In the genomic region with DNA sequence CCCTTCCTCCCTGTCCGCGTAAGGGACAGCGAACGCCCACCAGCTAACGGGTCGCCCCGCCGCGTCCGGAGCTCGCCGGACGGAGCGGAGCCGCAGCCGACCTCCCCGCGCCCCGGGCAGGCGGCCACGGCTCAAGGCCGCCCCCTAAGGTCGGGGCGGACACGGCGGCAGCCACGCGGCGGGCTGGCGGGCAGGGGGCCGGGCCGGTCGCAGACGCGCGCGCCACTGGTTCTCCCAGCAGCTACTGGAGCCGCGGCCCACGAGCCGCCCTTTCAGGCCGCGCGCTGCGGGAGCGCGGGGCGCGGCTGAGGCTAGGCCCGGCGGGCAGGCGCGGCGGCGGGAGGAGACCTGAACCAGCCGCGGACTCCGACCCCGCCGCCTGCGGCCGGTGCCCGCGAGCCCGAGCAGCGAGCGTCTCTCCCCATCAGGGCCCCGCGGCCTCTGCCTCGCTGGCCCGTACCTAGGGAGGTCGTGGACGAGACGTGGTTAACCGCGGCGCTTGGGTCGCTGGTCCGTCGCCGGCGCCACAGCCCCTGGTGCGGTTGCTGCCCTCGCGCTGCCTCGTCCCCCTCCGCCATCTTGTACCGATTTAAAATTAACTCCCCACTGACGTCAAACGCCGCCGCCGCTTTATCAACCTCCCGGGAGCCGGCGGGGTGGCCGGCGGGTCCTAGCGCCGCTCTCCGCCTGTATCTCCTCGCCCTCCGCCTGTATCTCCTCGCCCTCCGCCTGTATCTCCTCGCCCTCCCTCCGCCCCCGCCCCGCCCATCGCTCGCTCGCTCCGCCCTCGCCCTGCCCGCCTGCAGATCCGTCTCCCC, we compare ENCODE assay signal across 8 cellular contexts. TPM values are rescaled to one million over a fixed set of nuclear protein-coding genes. Genes with fewer than 3 reads are reported as not detected.
DNase-seq lines count a peak whose midpoint lies in the region; ATAC-seq and TF ChIP-seq lines count a peak whose summit lies in the region.

A gene (minus strand): TSS at position 591 of the 818 bp plus-strand sequence. CDS start 13 bp downstream, at position 578.

- H3K9ac ChIP-seq in colonic mucosa (ENCODE audit: low read depth in 2 of 2, low read length in 2 of 2), result peak within 1 kb of the TSS; percentile 97 to 98

- ATAC-seq in HG03442 (IDR thresholded peaks at IDR 0.05; ENCODE audit: unreplicated experiment) (peak; percentile 82), left colon (peak; percentile 86)

- DNase-seq in BE2C, result peak; percentile 97
- peak; percentile 89 for DNase-seq in GM19238 (ENCODE audit: insufficient read length, low spot score)
- DNase-seq in NCI-H524 (lab: John Stamatoyannopoulos, UW), result peak; percentile 87 to 94
- peak; percentile 90 to 91 for DNase-seq in activated CD4-positive, alpha-beta T cell treated with anti-CD3 and anti-CD28 coated beads for 4 hours
- DNase-seq in colonic mucosa, result peak; percentile 97
- DNase-seq in left colon, result peak; percentile 97
- peak; percentile 94 for DNase-seq in stimulated activated CD4-positive, alpha-beta T cell treated with anti-CD3 and anti-CD28 coated beads, Interleukin-1b, Interleukin-23, amount 100 ng/mL, for 48 hours

- peak within 1 kb of the TSS; percentile 97 for H3K27ac ChIP-seq in colonic mucosa

- H3K9me3 ChIP-seq in BE2C (no peaks in the 10 kb centered on the region), colonic mucosa (no peaks in the 10 kb centered on the region)

- no peaks in the 10 kb centered on the region for H3K36me3 ChIP-seq in BE2C
- no peaks in the 10 kb centered on the region for H3K36me3 ChIP-seq in colonic mucosa

- no peaks in the 10 kb centered on the region for H3K27me3 ChIP-seq in BE2C
- no peaks in the 10 kb centered on the region for H3K27me3 ChIP-seq in colonic mucosa

- TF ChIP-seq CTCF in BE2C (IDR thresholded peaks at IDR 0.05; ENCODE audit: low read depth, low read length) (peak; percentile 11; the same call in 1 of the 2 replicates), colonic mucosa (IDR thresholded peaks at IDR 0.05) (no peak)

- H3K4me3 ChIP-seq in BE2C (ENCODE audit: low read depth, low read length) (peak within 1 kb of the TSS; percentile 99), colonic mucosa (peak within 1 kb of the TSS; percentile 89)

- intact Hi-C loops in colonic mucosa (cut with DNase I) (no loop called here), left colon (cut with DNase I, micrococcal nuclease) (no loop called here)

- H3K4me1 ChIP-seq in BE2C (peaks cover 3% of the 10 kb centered on the region), colonic mucosa (no peaks in the 10 kb centered on the region)

RNA-seq across cellular contexts. Expression of the gene that starts here (rescaled TPM):
- polyA plus RNA-seq in BE2C (2012; ENCODE audit: insufficient read depth, insufficient read length, low read depth), result 47.9 TPM
- total RNA-seq in colonic mucosa, result 10 to 100 TPM; 54.9 to 66.5 TPM
- 10 to 100 TPM; 57.6 to 58.0 TPM for total RNA-seq in left colon

Comparison
In these comparisons a context has a peak if more than half of its experiments do, and no peak if none do; other contexts are left out.
1. Peak in every context shown above with its lines: DNase-seq, ATAC-seq, H3K4me3 ChIP-seq and H3K27ac ChIP-seq.